18 cellular contexts compared by ENCODE assay signal in the genomic region with DNA sequence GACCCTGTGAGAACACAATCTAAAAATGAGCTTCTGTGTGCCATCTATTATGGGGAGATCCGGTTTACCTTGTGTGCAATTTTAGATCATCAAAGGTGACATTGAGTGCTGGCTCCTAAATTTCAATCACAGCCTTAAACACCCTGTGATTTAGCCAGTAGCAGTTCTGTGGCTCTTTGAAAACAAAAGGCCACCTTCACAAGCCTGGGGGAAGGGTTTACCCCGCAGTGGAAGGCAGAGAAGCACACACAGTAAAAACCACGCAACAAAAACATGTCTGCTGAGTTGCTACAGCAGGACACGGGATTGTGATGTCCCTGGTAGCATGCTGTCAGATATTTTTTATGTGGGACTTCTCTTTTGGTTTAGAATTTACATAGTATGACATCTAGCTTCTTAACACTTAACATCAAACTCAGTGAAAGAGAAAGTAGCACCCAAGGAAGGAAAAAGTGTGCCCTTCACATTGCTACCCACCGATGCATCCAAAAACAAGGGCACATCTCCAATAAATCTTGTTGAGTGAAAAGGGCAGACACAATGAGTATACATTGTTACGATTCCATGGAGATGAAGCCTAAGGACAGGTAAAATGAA. TPM values are rescaled to one million over a fixed set of nuclear protein-coding genes. Genes with fewer than 3 reads are reported as not detected.
DNase-seq lines count a peak whose midpoint lies in the region; ATAC-seq and TF ChIP-seq lines count a peak whose summit lies in the region.
"Had no signal": no experiment of that assay in that cellular context is flagged by ENCODE, and none has a peak within 500 bp of the region (broad histone marks: within the 10 kb centered on the region; RNA-seq: fewer than 3 reads in every experiment).

No MANE protein-coding gene starts in this region.

- no peak overlapping the region for H3K9ac ChIP-seq in BLaER1

- H3K36me3 Mint-ChIP-seq in HFFc6 (ENCODE audit: low read depth) (no peaks in the 10 kb centered on the region), chondrocyte (ENCODE audit: low read depth) (no peaks in the 10 kb centered on the region), mesothelial cell of epicardium (no peaks in the 10 kb centered on the region)
- H3K36me3 Mint-ChIP-seq: brain had no signal

- DNase-seq in HFFc6 (no peak), chondrocyte (ENCODE audit: low spot score) (no peak), mesothelial cell of epicardium (ENCODE audit: low spot score in 2 of 2, unreplicated experiment in 2 of 2) (no peak), foreskin fibroblast (no peak), sigmoid colon (no peak)
- DNase-seq in NK-92 treated with Interleukin-12 subunit alpha and Interleukin-12 subunit beta, amount 100 ng/mL, for 24 hours (lab: John Stamatoyannopoulos, UW): no peak
- DNase-seq: activated CD4-positive, alpha-beta T cell treated with anti-CD3 and anti-CD28 coated beads for 4 hours; activated naive CD4-positive, alpha-beta T cell treated with Interleukin-2 at 50 U/mL for 16 hours; COR-L47; midbrain; NCI-H2029 treated with DMSO at 0.1 percent for 48 hours; NCI-H526 treated with DMSO at 0.1 percent for 48 hours; ovary; stimulated activated CD4-positive, alpha-beta T cell treated with anti-CD3 and anti-CD28 coated beads, Interleukin-4, amount 100 ng/mL, for 24 hours had no signal

- TF ChIP-seq EP300 in sigmoid colon (IDR thresholded peaks at IDR 0.05): no peak

- intact Hi-C loops in sigmoid colon (cut with DNase I): no loop called here

- H3K4me3 Mint-ChIP-seq in HFFc6: peak overlapping the region; percentile 49
- peak overlapping the region; percentile 11 for H3K4me3 Mint-ChIP-seq in chondrocyte (ENCODE audit: unreplicated experiment)
- no peak overlapping the region for H3K4me3 Mint-ChIP-seq in mesothelial cell of epicardium

- no peaks in the 10 kb centered on the region; the same call in 1 of the 2 replicates for H3K27me3 Mint-ChIP-seq in HFFc6 (ENCODE audit: insufficient read depth)
- no peaks in the 10 kb centered on the region for H3K27me3 Mint-ChIP-seq in chondrocyte (ENCODE audit: low read depth)
- no peaks in the 10 kb centered on the region for H3K27me3 Mint-ChIP-seq in mesothelial cell of epicardium (ENCODE audit: low read depth)

- no peak overlapping the region for H3K4me3 ChIP-seq in BLaER1
- H3K4me3 ChIP-seq in foreskin fibroblast (ENCODE audit: low read depth in 1 of 2, low read length in 2 of 2): no peak overlapping the region
- H3K4me3 ChIP-seq in sigmoid colon: no peak overlapping the region
- H3K4me3 ChIP-seq: ovary, suprapubic skin had no signal

- TF ChIP-seq POLR2A in sigmoid colon (IDR thresholded peaks at IDR 0.05): no peak

- 83 to 91% methylated on average over 6 of the region's 6 CpGs for WGBS in sigmoid colon, 2 donors

- peaks cover 13% of the 10 kb centered on the region for H3K4me1 ChIP-seq in BLaER1
- H3K4me1 ChIP-seq in sigmoid colon: no peaks in the 10 kb centered on the region

- no peak overlapping the region for H3K27ac ChIP-seq in BLaER1
- H3K27ac ChIP-seq in sigmoid colon: no peak overlapping the region
- H3K27ac ChIP-seq: ovary had no signal

- no peaks in the 10 kb centered on the region for H3K9me3 ChIP-seq in BLaER1
- no peaks in the 10 kb centered on the region for H3K9me3 ChIP-seq in sigmoid colon
- H3K9me3 ChIP-seq: ovary, suprapubic skin had no signal

- H3K9me3 Mint-ChIP-seq in HFFc6 (no peaks in the 10 kb centered on the region), chondrocyte (ENCODE audit: low read depth) (peaks cover 3% of the 10 kb centered on the region), mesothelial cell of epicardium (no peaks in the 10 kb centered on the region)

- H3K27ac Mint-ChIP-seq in HFFc6: peak overlapping the region; percentile 96
- H3K27ac Mint-ChIP-seq in chondrocyte (ENCODE audit: unreplicated experiment): peak overlapping the region; percentile 92
- peak overlapping the region; percentile 86 for H3K27ac Mint-ChIP-seq in mesothelial cell of epicardium

- H3K36me3 ChIP-seq in BLaER1 (no peaks in the 10 kb centered on the region), sigmoid colon (no peaks in the 10 kb centered on the region)
- H3K36me3 ChIP-seq: ovary, suprapubic skin had no signal

- no peak for TF ChIP-seq CTCF in HFFc6 (IDR thresholded peaks at IDR 0.05)
- no peak for TF ChIP-seq CTCF in chondrocyte (IDR thresholded peaks at IDR 0.05)
- no peak for TF ChIP-seq CTCF in mesothelial cell of epicardium (IDR thresholded peaks at IDR 0.05; ENCODE audit: unreplicated experiment)
- no peak for TF ChIP-seq CTCF in foreskin fibroblast (IDR thresholded peaks at IDR 0.05; ENCODE audit: low read depth, low read length)
- TF ChIP-seq CTCF in sigmoid colon (IDR thresholded peaks at IDR 0.05): no peak

- H4K20me1 ChIP-seq in BLaER1: no peaks in the 10 kb centered on the region

- no peak for ATAC-seq in HG02588 (IDR thresholded peaks at IDR 0.05; ENCODE audit: unreplicated experiment)

- peaks cover 96% of the 10 kb centered on the region for H3K4me1 Mint-ChIP-seq in HFFc6 (ENCODE audit: low read depth)
- peaks cover 81% of the 10 kb centered on the region for H3K4me1 Mint-ChIP-seq in chondrocyte (ENCODE audit: low read depth)
- H3K4me1 Mint-ChIP-seq in mesothelial cell of epicardium: peaks cover 47% of the 10 kb centered on the region

- H3K27me3 ChIP-seq in BLaER1: no peaks in the 10 kb centered on the region
- no peaks in the 10 kb centered on the region for H3K27me3 ChIP-seq in sigmoid colon
- H3K27me3 ChIP-seq: ovary, suprapubic skin had no signal

- H3K4me2 ChIP-seq in BLaER1: 0 out of 2 replicates have a peak overlapping the region, but pooled peaks have one; percentile 47

RNA-seq across cellular contexts. Expression of a gene that starts 56.1 kb away (rescaled TPM):
- total RNA-seq in HFFc6 (2021; fragmentation: NEBNext Ultra II Directional; extraction: Animal tissue kit (Norgen Biotek cat#: 25700)): 10 to 100 TPM; 44.3 to 68.4 (median 50.2) TPM
- total RNA-seq in chondrocyte (58.6 to 137 TPM (median 137 TPM) in 3 replicates), mesothelial cell of epicardium (19.0 to 28.6 TPM (median 25.7 TPM) in 3 replicates), sigmoid colon (10 to 100 TPM in 3 of 4 donors, 1 to 10 TPM in 1; 7.1 to 24.6 (median 11.9) TPM)
- 10 to 100 TPM in 2 of 3 donors, 1 to 10 TPM in 1; 9.6 to 27.3 (median 11.3) TPM for polyA plus RNA-seq in sigmoid colon
